3 cellular contexts compared by ENCODE assay signal in the genomic region with DNA sequence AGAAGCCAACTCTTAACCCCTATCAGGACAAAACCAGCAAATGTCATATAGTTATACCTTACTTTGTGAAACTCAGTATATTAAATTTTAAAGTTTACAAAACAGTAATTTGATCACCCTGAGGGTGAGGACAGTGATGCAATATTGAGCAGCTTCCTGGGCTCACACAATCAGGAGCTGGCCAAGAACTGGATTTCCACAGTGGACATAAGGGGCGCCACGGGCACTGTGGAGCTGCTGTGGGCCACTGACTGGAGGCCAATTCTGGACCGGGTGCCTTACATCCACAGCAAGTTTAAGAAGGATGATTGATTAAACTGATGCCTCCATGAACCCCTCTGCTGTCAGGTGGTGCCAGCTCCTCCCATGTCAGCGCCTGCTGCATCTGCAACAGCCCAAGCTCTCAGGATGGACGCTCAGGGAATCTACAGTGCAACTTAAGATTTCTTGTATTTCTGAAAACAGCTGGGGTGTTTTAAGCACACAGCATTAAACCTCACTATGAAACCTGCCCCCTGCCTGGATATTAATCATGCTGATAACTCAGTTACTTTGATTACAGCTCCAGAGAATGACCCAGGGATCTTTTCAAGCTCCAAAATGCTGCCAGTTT.
TF ChIP-seq lines count a peak whose summit lies in the region.

No MANE protein-coding gene starts in this region.

TF ChIP-seq in liver, 16 proteins besides CTCF, POLR2A, EP300 and RAD21:
- TF ChIP-seq, protein P1, sequence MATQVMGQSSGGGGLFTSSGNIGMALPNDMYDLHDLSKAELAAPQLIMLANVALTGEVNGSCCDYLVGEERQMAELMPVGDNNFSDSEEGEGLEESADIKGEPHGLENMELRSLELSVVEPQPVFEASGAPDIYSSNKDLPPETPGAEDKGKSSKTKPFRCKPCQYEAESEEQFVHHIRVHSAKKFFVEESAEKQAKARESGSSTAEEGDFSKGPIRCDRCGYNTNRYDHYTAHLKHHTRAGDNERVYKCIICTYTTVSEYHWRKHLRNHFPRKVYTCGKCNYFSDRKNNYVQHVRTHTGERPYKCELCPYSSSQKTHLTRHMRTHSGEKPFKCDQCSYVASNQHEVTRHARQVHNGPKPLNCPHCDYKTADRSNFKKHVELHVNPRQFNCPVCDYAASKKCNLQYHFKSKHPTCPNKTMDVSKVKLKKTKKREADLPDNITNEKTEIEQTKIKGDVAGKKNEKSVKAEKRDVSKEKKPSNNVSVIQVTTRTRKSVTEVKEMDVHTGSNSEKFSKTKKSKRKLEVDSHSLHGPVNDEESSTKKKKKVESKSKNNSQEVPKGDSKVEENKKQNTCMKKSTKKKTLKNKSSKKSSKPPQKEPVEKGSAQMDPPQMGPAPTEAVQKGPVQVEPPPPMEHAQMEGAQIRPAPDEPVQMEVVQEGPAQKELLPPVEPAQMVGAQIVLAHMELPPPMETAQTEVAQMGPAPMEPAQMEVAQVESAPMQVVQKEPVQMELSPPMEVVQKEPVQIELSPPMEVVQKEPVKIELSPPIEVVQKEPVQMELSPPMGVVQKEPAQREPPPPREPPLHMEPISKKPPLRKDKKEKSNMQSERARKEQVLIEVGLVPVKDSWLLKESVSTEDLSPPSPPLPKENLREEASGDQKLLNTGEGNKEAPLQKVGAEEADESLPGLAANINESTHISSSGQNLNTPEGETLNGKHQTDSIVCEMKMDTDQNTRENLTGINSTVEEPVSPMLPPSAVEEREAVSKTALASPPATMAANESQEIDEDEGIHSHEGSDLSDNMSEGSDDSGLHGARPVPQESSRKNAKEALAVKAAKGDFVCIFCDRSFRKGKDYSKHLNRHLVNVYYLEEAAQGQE (IDR thresholded peaks at IDR 0.05): no peak
- TF ChIP-seq HNF4A (conservative IDR thresholded peaks at IDR 0.05) (no peak), ATF3 (IDR thresholded peaks at IDR 0.05) (peak; percentile 50), JUND (IDR thresholded peaks at IDR 0.05) (no peak), NR2F2 (IDR thresholded peaks at IDR 0.05) (no peak), TAF1 (conservative IDR thresholded peaks at IDR 0.05) (no peak), RXRA (IDR thresholded peaks at IDR 0.05) (no peak)

TF ChIP-seq in HepG2, 621 proteins besides CTCF, POLR2A, EP300 and RAD21 (continued from another document):
- TF ChIP-seq FOSL1 (CRISPR knock-in tag; IDR thresholded peaks at IDR 0.05; ENCODE audit: borderline replicate concordance) (no peak), SOX6 (IDR thresholded peaks at IDR 0.05) (no peak), SOX6 (CRISPR knock-in tag; IDR thresholded peaks at IDR 0.05) (no peak), XBP1 (CRISPR knock-in tag; IDR thresholded peaks at IDR 0.05) (no peak), ZNF12 (CRISPR knock-in tag; IDR thresholded peaks at IDR 0.05) (no peak), HMGA1 (CRISPR knock-in tag; conservative IDR thresholded peaks at IDR 0.05) (no peak), RXRB (CRISPR knock-in tag; IDR thresholded peaks at IDR 0.05; ENCODE audit: borderline replicate concordance) (no peak), ATM (IDR thresholded peaks at IDR 0.05; ENCODE audit: borderline replicate concordance) (no peak), ZSCAN12 (CRISPR knock-in tag; IDR thresholded peaks at IDR 0.05) (no peak), ZNF274 (CRISPR knock-in tag; IDR thresholded peaks at IDR 0.05) (no peak), SIX1 (CRISPR knock-in tag; IDR thresholded peaks at IDR 0.05; ENCODE audit: borderline replicate concordance) (no peak), NFRKB (IDR thresholded peaks at IDR 0.05) (no peak), GTF2F1 (IDR thresholded peaks at IDR 0.05; ENCODE audit: low read length) (no peak), ZNF382 (CRISPR knock-in tag; IDR thresholded peaks at IDR 0.05; ENCODE audit: borderline replicate concordance) (no peak)
- TF ChIP-seq, protein P2, sequence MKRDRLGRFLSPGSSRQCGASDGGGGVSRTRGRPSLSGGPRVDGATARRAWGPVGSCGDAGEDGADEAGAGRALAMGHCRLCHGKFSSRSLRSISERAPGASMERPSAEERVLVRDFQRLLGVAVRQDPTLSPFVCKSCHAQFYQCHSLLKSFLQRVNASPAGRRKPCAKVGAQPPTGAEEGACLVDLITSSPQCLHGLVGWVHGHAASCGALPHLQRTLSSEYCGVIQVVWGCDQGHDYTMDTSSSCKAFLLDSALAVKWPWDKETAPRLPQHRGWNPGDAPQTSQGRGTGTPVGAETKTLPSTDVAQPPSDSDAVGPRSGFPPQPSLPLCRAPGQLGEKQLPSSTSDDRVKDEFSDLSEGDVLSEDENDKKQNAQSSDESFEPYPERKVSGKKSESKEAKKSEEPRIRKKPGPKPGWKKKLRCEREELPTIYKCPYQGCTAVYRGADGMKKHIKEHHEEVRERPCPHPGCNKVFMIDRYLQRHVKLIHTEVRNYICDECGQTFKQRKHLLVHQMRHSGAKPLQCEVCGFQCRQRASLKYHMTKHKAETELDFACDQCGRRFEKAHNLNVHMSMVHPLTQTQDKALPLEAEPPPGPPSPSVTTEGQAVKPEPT (CRISPR knock-in tag; IDR thresholded peaks at IDR 0.05; ENCODE audit: low read depth): no peak
- TF ChIP-seq, protein P3, sequence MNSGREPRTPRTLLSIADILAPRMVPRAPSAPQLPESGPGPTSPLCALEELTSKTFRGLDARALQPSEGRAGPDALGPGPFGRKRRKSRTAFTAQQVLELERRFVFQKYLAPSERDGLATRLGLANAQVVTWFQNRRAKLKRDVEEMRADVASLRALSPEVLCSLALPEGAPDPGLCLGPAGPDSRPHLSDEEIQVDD (CRISPR knock-in tag; IDR thresholded peaks at IDR 0.05; ENCODE audit: borderline replicate concordance): no peak
TF ChIP-seq in HepG2: peak in this region for 0.

TF ChIP-seq in GM12891, 5 proteins besides CTCF, POLR2A, EP300 and RAD21 (continued from another document):
- TF ChIP-seq SPI1 (IDR thresholded peaks at IDR 0.05; ENCODE audit: low read depth, low read length): no peak
